9 cellular contexts compared by ENCODE assay signal in genomic region chr6:26553264-26553738, GRCh38. TPM values are rescaled to one million over a fixed set of nuclear protein-coding genes. Genes with fewer than 3 reads are reported as not detected.
DNase-seq lines count a peak whose midpoint lies in the region; ATAC-seq, FAIRE-seq and TF ChIP-seq lines count a peak whose summit lies in the region.
"Had no signal": no experiment of that assay in that cellular context is flagged by ENCODE, and none has a peak within 500 bp of the region (broad histone marks: within the 10 kb centered on the region; RNA-seq: fewer than 3 reads in every experiment).

No MANE protein-coding gene starts in this region.

- no peak; the same call in 1 of the 2 replicates for TF ChIP-seq RAD21 in HepG2 (CRISPR knock-in tag; IDR thresholded peaks at IDR 0.05)

- BruUV-seq in HepG2 (replicated peaks; lab: Mats Ljungman, UMichigan): no TSS peak

- peak overlapping the region; percentile 89 for H3K4me2 ChIP-seq in HepG2 (ENCODE audit: low read depth, low read length)

- H3K36me3 ChIP-seq in colonic mucosa (no peaks in the 10 kb centered on the region), HepG2 (replicated peaks in 1 of 2; ENCODE audit: control insufficient read depth in 1 of 2, insufficient read depth in 2 of 2, low read length in 2 of 2) (no peaks in the 10 kb centered on the region)

- peak overlapping the region; percentile 89 for H2AFZ ChIP-seq in HepG2 (ENCODE audit: low read length)

- no peak for TF ChIP-seq POLR2A in HepG2 (IDR thresholded peaks at IDR 0.05; ENCODE audit: insufficient read depth in 1 of 2, low read depth in 2 of 2, low read length in 2 of 2)

- POLR2A ChIA-PET in HepG2 (lab: Yijun Ruan, JAX): interaction anchor here (1.3 to 5.7 kb wide), 3 partner anchors 16 to 222 kb away, joined by 4 to 68 read pairs (median 8); partner anchors contain the start of gene HMGN4

- no peaks in the 10 kb centered on the region for H3K4me1 ChIP-seq in colonic mucosa
- H3K4me1 ChIP-seq in HepG2 (ENCODE audit: insufficient read depth, low read length): peaks cover 51% of the 10 kb centered on the region

- under 1% methylated on average over 14 of the region's 14 CpGs for WGBS in HepG2 (ENCODE audit: low lambda C conversion rate)

- no peaks in the 10 kb centered on the region for H3K79me2 ChIP-seq in HepG2 (ENCODE audit: insufficient read depth, low read length)

- in situ Hi-C loops in GM13977 (cut with MboI; ENCODE audit: low pct_unique_long_range_greater_than_20kb, low sequenced_read_pairs, unreplicated experiment) (no loop called here), HepG2 (cut with HindIII; ENCODE audit: extremely low pct_ligation_motif_present, low pct_unique_long_range_greater_than_20kb) (loop anchor here (5.0 kb wide), 1 partner anchor 221 kb away; no protein-coding TSS in a partner anchor)

- H3K9me3 ChIP-seq in colonic mucosa (no peaks in the 10 kb centered on the region), HepG2 (ENCODE audit: low read length) (no peaks in the 10 kb centered on the region)

- no peaks in the 10 kb centered on the region for H4K20me1 ChIP-seq in HepG2 (ENCODE audit: insufficient read depth, low read length)

- H3K4me3 ChIP-seq in colonic mucosa: peak overlapping the region; percentile 40
- H3K4me3 ChIP-seq in HepG2 (replicated peaks in 1 of 3; ENCODE audit: insufficient read depth in 1 of 3, low read depth in 2 of 3, low read length in 3 of 3): peak overlapping the region; percentile 77 to 81 (median 80)

- H3K9ac ChIP-seq in colonic mucosa (ENCODE audit: low read depth in 2 of 2, low read length in 2 of 2) (peak overlapping the region in 1 of 2 donors; percentile 74), HepG2 (ENCODE audit: insufficient read depth, low read depth, low read length) (peak overlapping the region; percentile 70)

- FAIRE-seq in HepG2 (lab: Jason Lieb, UNC): no peak

- H3K27me3 ChIP-seq in colonic mucosa (no peaks in the 10 kb centered on the region), HepG2 (ENCODE audit: control insufficient read depth in 1 of 2, insufficient read depth in 2 of 2, low read length in 2 of 2) (no peaks in the 10 kb centered on the region; a peak in 1 of 5 replicates)

- H3K27ac ChIP-seq in colonic mucosa: peak overlapping the region; percentile 45
- H3K27ac ChIP-seq in HepG2 (ENCODE audit: extremely low read length, insufficient read depth, low read length): peak overlapping the region; percentile 39

- peak; percentile 50 for ATAC-seq in HG03064 (IDR thresholded peaks at IDR 0.05; ENCODE audit: low read depth, unreplicated experiment)
- peak; percentile 26 for ATAC-seq in HepG2
- no peak for ATAC-seq in HG02938 (IDR thresholded peaks at IDR 0.05; ENCODE audit: unreplicated experiment)

- CTCF ChIA-PET in HepG2 (lab: Yijun Ruan, JAX; ENCODE audit: low intra/inter-chr PET ratio, low total read pairs): no interaction called here

- DNase-seq in GM13977 (ENCODE audit: low spot score) (peak; percentile 74), NCI-H345 (lab: John Stamatoyannopoulos, UW) (peak; percentile 79), colonic mucosa (peak; percentile 82), HepG2 (ENCODE audit: low spot score) (peak; percentile 78)
- DNase-seq in activated CD4-positive, CD25-positive, alpha-beta regulatory T cell treated with anti-CD3 and anti-CD28 coated beads, Interleukin-2, amount 50 U/mL, for 72 hours: peak; percentile 83
- DNase-seq in stimulated activated CD4-positive, alpha-beta T cell treated with anti-CD3 and anti-CD28 coated beads, Interleukin-2, amount 100 ng/mL, for 48 hours: peak; percentile 84 to 87

- TF ChIP-seq EP300 in HepG2 (IDR thresholded peaks at IDR 0.05; ENCODE audit: low read depth in 2 of 2, low read length in 2 of 2) (no peak), HepG2 (CRISPR knock-in tag; IDR thresholded peaks at IDR 0.05; ENCODE audit: borderline replicate concordance) (no peak)

- intact Hi-C loops in colonic mucosa (cut with DNase I) (no loop called here), HepG2 (cut with micrococcal nuclease; ENCODE audit: unreplicated experiment) (loop anchor here (1.0 to 10.0 kb wide), 3 partner anchors 16 to 922 kb away; partner anchors contain the start of gene ZNF184)

- TF ChIP-seq CTCF in GM13977 (IDR thresholded peaks at IDR 0.05; ENCODE audit: extremely low read depth, insufficient read depth, missing control alignments) (no peak), colonic mucosa (IDR thresholded peaks at IDR 0.05) (no peak), HepG2 (CRISPR knock-in tag; IDR thresholded peaks at IDR 0.05) (no peak)

TF ChIP-seq in HepG2, 621 proteins besides CTCF, POLR2A, EP300 and RAD21 (continues in another document):
- TF ChIP-seq KLF16 (CRISPR knock-in tag; IDR thresholded peaks at IDR 0.05): peak in 1 of 2 experiments; percentile 58; a peak in 2 of 4 replicates

RNA-seq across cellular contexts. Expression of gene HMGN4, which starts 15.1 kb away (rescaled TPM):
- total RNA-seq in colonic mucosa: 10 to 100 TPM; 40.6 to 56.0 TPM
- 52.1 and 79.1 TPM in 2 replicates for total RNA-seq in HepG2 (2016; rRNA removed; fragmentation: Illumina TruSeq; extraction: Trizol)
- 14.1 and 14.2 TPM in 2 replicates for total RNA-seq in HepG2 (2016; cell fraction: cytosol; rRNA removed; fragmentation: Illumina TruSeq; extraction: Trizol; ENCODE audit: low read depth)
- total RNA-seq in HepG2 (2016; cell fraction: insoluble cytoplasmic fraction; rRNA removed; fragmentation: Illumina TruSeq; extraction: Trizol): 57.3 and 82.0 TPM in 2 replicates
- total RNA-seq in HepG2 (2016; cell fraction: membrane; rRNA removed; fragmentation: Illumina TruSeq; extraction: Trizol): 39.7 and 45.8 TPM in 2 replicates
- total RNA-seq in HepG2 (2016; cell fraction: nucleus; rRNA removed; fragmentation: Illumina TruSeq; extraction: Trizol): 25.0 and 25.1 TPM in 2 replicates
- polyA plus RNA-seq in HepG2 (2011; rRNA removed): 35.2 and 39.9 TPM in 2 replicates
- 30.0 and 36.6 TPM in 2 replicates for polyA plus RNA-seq in HepG2 (2011; cell fraction: cytosol; rRNA removed)
- polyA plus RNA-seq in HepG2 (2011; cell fraction: nucleus; rRNA removed): 17.1 and 20.4 TPM in 2 replicates
- 43.4 and 46.6 TPM in 2 replicates for polyA plus RNA-seq in HepG2 (2012)
- 7.3 and 12.1 TPM in 2 replicates for polyA plus RNA-seq in HepG2 (2016; cell fraction: cytosol; fragmentation: Illumina TruSeq; extraction: Trizol; ENCODE audit: low read depth)
- 70.8 and 81.5 TPM in 2 replicates for polyA plus RNA-seq in HepG2 (2016; cell fraction: insoluble cytoplasmic fraction; fragmentation: Illumina TruSeq; extraction: Trizol; ENCODE audit: low read depth)
- polyA plus RNA-seq in HepG2 (2016; cell fraction: membrane; fragmentation: Illumina TruSeq; extraction: Trizol; ENCODE audit: low read depth): 23.8 and 31.2 TPM in 2 replicates
- 36.5 and 38.4 TPM in 2 replicates for polyA plus RNA-seq in HepG2 (2016; cell fraction: nucleus; fragmentation: Illumina TruSeq; extraction: Trizol; ENCODE audit: insufficient read depth, low read depth)
- 13.7 and 15.1 TPM in 2 replicates for polyA minus RNA-seq in HepG2 (2011; rRNA and poly(A)+ RNA removed; ENCODE audit: low replicate concordance)
- polyA minus RNA-seq in HepG2 (2011; cell fraction: cytosol; rRNA and poly(A)+ RNA removed): 19.8 and 21.2 TPM in 2 replicates
- 6.7 and 13.2 TPM in 2 replicates for polyA minus RNA-seq in HepG2 (2011; cell fraction: nucleus; rRNA and poly(A)+ RNA removed)

RNA-seq across cellular contexts. Expression of gene ABT1, which starts 43.5 kb away (rescaled TPM):
- 10 to 100 TPM; 15.9 to 17.9 TPM for total RNA-seq in colonic mucosa
- total RNA-seq in HepG2 (2016; rRNA removed; fragmentation: Illumina TruSeq; extraction: Trizol): 38.4 and 50.8 TPM in 2 replicates
- total RNA-seq in HepG2 (2016; cell fraction: cytosol; rRNA removed; fragmentation: Illumina TruSeq; extraction: Trizol; ENCODE audit: low read depth): 6.2 and 6.4 TPM in 2 replicates
- 39.5 and 50.0 TPM in 2 replicates for total RNA-seq in HepG2 (2016; cell fraction: insoluble cytoplasmic fraction; rRNA removed; fragmentation: Illumina TruSeq; extraction: Trizol)
- total RNA-seq in HepG2 (2016; cell fraction: membrane; rRNA removed; fragmentation: Illumina TruSeq; extraction: Trizol): 18.4 and 20.2 TPM in 2 replicates
- 17.8 and 18.7 TPM in 2 replicates for total RNA-seq in HepG2 (2016; cell fraction: nucleus; rRNA removed; fragmentation: Illumina TruSeq; extraction: Trizol)
- polyA plus RNA-seq in HepG2 (2011; rRNA removed): 37.4 and 38.4 TPM in 2 replicates
- polyA plus RNA-seq in HepG2 (2011; cell fraction: cytosol; rRNA removed): 33.8 and 41.1 TPM in 2 replicates
- polyA plus RNA-seq in HepG2 (2011; cell fraction: nucleus; rRNA removed): 18.1 and 19.0 TPM in 2 replicates
- 15.8 and 17.3 TPM in 2 replicates for polyA plus RNA-seq in HepG2 (2012)
- polyA plus RNA-seq in HepG2 (2016; cell fraction: cytosol; fragmentation: Illumina TruSeq; extraction: Trizol; ENCODE audit: low read depth): 5.3 and 6.1 TPM in 2 replicates
- polyA plus RNA-seq in HepG2 (2016; cell fraction: insoluble cytoplasmic fraction; fragmentation: Illumina TruSeq; extraction: Trizol; ENCODE audit: low read depth): 49.1 and 55.1 TPM in 2 replicates
- 14.0 and 15.3 TPM in 2 replicates for polyA plus RNA-seq in HepG2 (2016; cell fraction: membrane; fragmentation: Illumina TruSeq; extraction: Trizol; ENCODE audit: low read depth)
- polyA plus RNA-seq in HepG2 (2016; cell fraction: nucleus; fragmentation: Illumina TruSeq; extraction: Trizol; ENCODE audit: insufficient read depth, low read depth): 23.9 and 25.0 TPM in 2 replicates
- 20.6 and 39.2 TPM in 2 replicates for polyA minus RNA-seq in HepG2 (2011; rRNA and poly(A)+ RNA removed; ENCODE audit: low replicate concordance)
- 13.6 and 14.0 TPM in 2 replicates for polyA minus RNA-seq in HepG2 (2011; cell fraction: cytosol; rRNA and poly(A)+ RNA removed)
- polyA minus RNA-seq in HepG2 (2011; cell fraction: nucleus; rRNA and poly(A)+ RNA removed): 31.2 and 33.4 TPM in 2 replicates

RNA-seq across cellular contexts. Expression of gene BTN1A1, which starts 53.2 kb away (rescaled TPM):
- total RNA-seq in colonic mucosa (not detected), HepG2 (2016; rRNA removed; fragmentation: Illumina TruSeq; extraction: Trizol) (not detected in 2 replicates)
- not detected in 2 replicates for total RNA-seq in HepG2 (2016; cell fraction: cytosol; rRNA removed; fragmentation: Illumina TruSeq; extraction: Trizol; ENCODE audit: low read depth)
- total RNA-seq in HepG2 (2016; cell fraction: insoluble cytoplasmic fraction; rRNA removed; fragmentation: Illumina TruSeq; extraction: Trizol): not detected in 2 replicates
- total RNA-seq in HepG2 (2016; cell fraction: membrane; rRNA removed; fragmentation: Illumina TruSeq; extraction: Trizol): not detected in 2 replicates
- total RNA-seq in HepG2 (2016; cell fraction: nucleus; rRNA removed; fragmentation: Illumina TruSeq; extraction: Trizol): not detected in 2 replicates
- 0.04 and 0.12 TPM in 2 replicates for polyA plus RNA-seq in HepG2 (2011; rRNA removed)
- polyA plus RNA-seq in HepG2 (2011; cell fraction: cytosol; rRNA removed): 0.04 and 0.08 TPM in 2 replicates
- polyA plus RNA-seq in HepG2 (2011; cell fraction: nucleus; rRNA removed): not detected in 2 replicates
- 0.05 and 0.07 TPM in 2 replicates for polyA plus RNA-seq in HepG2 (2012)
- not detected in 2 replicates for polyA plus RNA-seq in HepG2 (2016; cell fraction: cytosol; fragmentation: Illumina TruSeq; extraction: Trizol; ENCODE audit: low read depth)
- polyA plus RNA-seq in HepG2 (2016; cell fraction: insoluble cytoplasmic fraction; fragmentation: Illumina TruSeq; extraction: Trizol; ENCODE audit: low read depth): not detected in 2 replicates
- not detected in 2 replicates for polyA plus RNA-seq in HepG2 (2016; cell fraction: membrane; fragmentation: Illumina TruSeq; extraction: Trizol; ENCODE audit: low read depth)
- not detected in 2 replicates for polyA plus RNA-seq in HepG2 (2016; cell fraction: nucleus; fragmentation: Illumina TruSeq; extraction: Trizol; ENCODE audit: insufficient read depth, low read depth)
- polyA minus RNA-seq in HepG2 (2011; rRNA and poly(A)+ RNA removed; ENCODE audit: low replicate concordance): not detected in 2 replicates
- polyA minus RNA-seq in HepG2 (2011; cell fraction: cytosol; rRNA and poly(A)+ RNA removed): not detected in 2 replicates
- not detected in 2 replicates for polyA minus RNA-seq in HepG2 (2011; cell fraction: nucleus; rRNA and poly(A)+ RNA removed)
- total RNA-seq: pulmonary artery endothelial cell had no signal
